Comparison of ENCODE assay signal across 1 cellular context in genomic region chr1:110233861-110234260, GRCh38.
TF ChIP-seq lines count a peak whose summit lies in the region.

No MANE protein-coding gene starts in this region.

TF ChIP-seq in SK-N-SH treated with all-trans-retinoic acid at 6 μM for 48 hours, 23 proteins besides CTCF, POLR2A, EP300 and RAD21 (continued from another document):
- no peak for TF ChIP-seq TSHZ2 (CRISPR knock-in tag; IDR thresholded peaks at IDR 0.05)
- TF ChIP-seq POU6F1 (CRISPR knock-in tag; IDR thresholded peaks at IDR 0.05; ENCODE audit: borderline replicate concordance, low read depth) = no peak
- no peak for TF ChIP-seq CSDC2 (CRISPR knock-in tag; IDR thresholded peaks at IDR 0.05)
- no peak for TF ChIP-seq ESRRG (CRISPR knock-in tag; IDR thresholded peaks at IDR 0.05)
- TF ChIP-seq ARNTL (CRISPR knock-in tag; IDR thresholded peaks at IDR 0.05; ENCODE audit: borderline replicate concordance, low read depth) = no peak
- TF ChIP-seq OSR1 (CRISPR knock-in tag; IDR thresholded peaks at IDR 0.05) = no peak
- no peak for TF ChIP-seq PATZ1 (CRISPR knock-in tag; IDR thresholded peaks at IDR 0.05; ENCODE audit: borderline replicate concordance)
